8 cellular contexts compared by ENCODE assay signal in the genomic region with DNA sequence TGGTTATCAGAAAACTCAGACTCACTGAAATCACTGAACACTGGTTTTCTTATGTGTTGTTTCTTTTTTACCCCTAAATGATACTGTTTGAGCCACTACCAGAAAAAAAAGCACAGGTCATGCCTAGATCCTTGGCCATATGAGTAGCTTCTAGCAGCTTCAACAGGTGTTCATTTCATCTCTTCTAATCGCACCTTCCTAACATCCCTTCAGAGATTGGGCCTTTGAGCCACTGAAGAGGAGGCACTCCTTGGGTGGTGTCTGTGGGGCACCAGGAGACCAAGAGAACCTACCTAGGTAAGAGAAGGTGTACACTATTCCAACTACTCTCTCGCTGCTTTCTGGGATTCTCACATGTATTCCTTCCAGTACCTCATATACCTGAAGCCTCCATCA. TPM values are rescaled to one million over a fixed set of nuclear protein-coding genes. Genes with fewer than 3 reads are reported as not detected.
DNase-seq lines count a peak whose midpoint lies in the region; TF ChIP-seq lines count a peak whose summit lies in the region.

No MANE protein-coding gene starts in this region.

- H3K27ac ChIP-seq in mesendoderm (ENCODE audit: low read depth, low read length) (peak overlapping the region; percentile 74), tibial nerve (peak overlapping the region; percentile 11 to 96 (median 90))

- H3K4me3 Mint-ChIP-seq in activated naive CD4-positive, alpha-beta T cell treated with anti-CD3 and anti-CD28 coated beads, Interleukin-2, amount 10 ng/mL, durations not matched to agents 7 days and 5 days = peak overlapping the region; percentile 97

- peak overlapping the region; percentile 28 for H3K9ac ChIP-seq in mesendoderm (ENCODE audit: low read length)

- peak overlapping the region; percentile 69 for H3K56ac ChIP-seq in mesendoderm (ENCODE audit: low read length)

- H3K36me3 Mint-ChIP-seq in activated naive CD4-positive, alpha-beta T cell treated with anti-CD3 and anti-CD28 coated beads, Interleukin-2, amount 10 ng/mL, durations not matched to agents 7 days and 5 days = peaks cover 34% of the 10 kb centered on the region

- H3K4me1 Mint-ChIP-seq in activated naive CD4-positive, alpha-beta T cell treated with anti-CD3 and anti-CD28 coated beads, Interleukin-2, amount 10 ng/mL, durations not matched to agents 7 days and 5 days = peaks cover 67% of the 10 kb centered on the region

- no peak for TF ChIP-seq POLR2A in tibial nerve (IDR thresholded peaks at IDR 0.05)

- H3K4me1 ChIP-seq in mesendoderm (ENCODE audit: control insufficient read depth, low read depth, low read length) (peaks cover 39% of the 10 kb centered on the region), tibial nerve (peaks cover 0 to 66% (median 24%) of the 10 kb centered on the region in 4 donors)

- no peaks in the 10 kb centered on the region for H3K27me3 ChIP-seq in mesendoderm (ENCODE audit: insufficient read depth, low read length, poor library complexity)
- no peaks in the 10 kb centered on the region for H3K27me3 ChIP-seq in tibial nerve

- H2BK15ac ChIP-seq in mesendoderm (replicated peaks; ENCODE audit: low read depth) = no peak overlapping the region

- POLR2A ChIA-PET in HEK293T (lab: Yijun Ruan, JAX) = interaction anchor here (0.9 kb wide), 1 partner anchor 10 kb away, joined by 4 read pairs; no protein-coding TSS in a partner anchor

- H3K9me3 ChIP-seq in tibial nerve = no peaks in the 10 kb centered on the region

- H2BK5ac ChIP-seq in mesendoderm (ENCODE audit: low read length) = no peak overlapping the region

- H4K8ac ChIP-seq in mesendoderm (ENCODE audit: low read depth, low read length) = no peak overlapping the region

- no peak overlapping the region for H4K5ac ChIP-seq in mesendoderm (ENCODE audit: low read length)

- H3K4me3 ChIP-seq in astrocyte of the spinal cord (ENCODE audit: low read depth, low read length) = peak overlapping the region; percentile 90
- no peak overlapping the region for H3K4me3 ChIP-seq in mesendoderm (ENCODE audit: low read length)
- peak overlapping the region in 1 of 4 donors; percentile 83 for H3K4me3 ChIP-seq in tibial nerve

- no peaks in the 10 kb centered on the region for H3K9me3 Mint-ChIP-seq in activated naive CD4-positive, alpha-beta T cell treated with anti-CD3 and anti-CD28 coated beads, Interleukin-2, amount 10 ng/mL, durations not matched to agents 7 days and 5 days

- TF ChIP-seq EP300 in tibial nerve (IDR thresholded peaks at IDR 0.05) = no peak

- CTCF ChIA-PET in activated naive CD4-positive, alpha-beta T cell treated with anti-CD3 and anti-CD28 coated beads, Interleukin-2, amount 10 ng/mL, durations not matched to agents 7 days and 5 days (lab: Charles Lee) = interaction anchor here (1.0 to 1.4 kb wide), 4 partner anchors 58 to 532 kb away, joined by 3 to 5 read pairs (median 3); no protein-coding TSS in a partner anchor
- CTCF ChIA-PET in HEK293T (lab: Yijun Ruan, JAX) = no interaction called here

- no peak overlapping the region for H3K4ac ChIP-seq in mesendoderm (ENCODE audit: low read depth, low read length)

- WGBS in mesendoderm (ENCODE audit: extremely low coverage, insufficient coverage, low lambda C conversion rate) = no CpG with 5 or more reads among the region's 2 CpGs
- 86 to 93% methylated on average over 2 of the region's 2 CpGs for WGBS in tibial nerve, 2 donors

- no peak overlapping the region for H2BK120ac ChIP-seq in mesendoderm (ENCODE audit: low read depth, low read length)

- H3K18ac ChIP-seq in mesendoderm (ENCODE audit: low read length) = peak overlapping the region; percentile 47

- H3K4me2 ChIP-seq in mesendoderm (ENCODE audit: low read length) = peak overlapping the region; percentile 45

- peaks cover 28% of the 10 kb centered on the region for H3K79me1 ChIP-seq in mesendoderm (ENCODE audit: low read length)

- in situ Hi-C loops in astrocyte of the spinal cord (cut with HindIII; ENCODE audit: low sequenced_read_pairs) = no loop called here

- H2AK5ac ChIP-seq in mesendoderm (ENCODE audit: low read length) = no peak overlapping the region

- peaks cover 27% of the 10 kb centered on the region for H3K27me3 Mint-ChIP-seq in activated naive CD4-positive, alpha-beta T cell treated with anti-CD3 and anti-CD28 coated beads, Interleukin-2, amount 10 ng/mL, durations not matched to agents 7 days and 5 days

- H3K27ac Mint-ChIP-seq in activated naive CD4-positive, alpha-beta T cell treated with anti-CD3 and anti-CD28 coated beads, Interleukin-2, amount 10 ng/mL, durations not matched to agents 7 days and 5 days = peak overlapping the region; percentile 85

- no peak for DNase-seq in activated naive CD4-positive, alpha-beta T cell treated with anti-CD3 and anti-CD28 coated beads, Interleukin-2, amount 10 ng/mL, durations not matched to agents 7 days and 5 days
- no peak for DNase-seq in activated naive CD4-positive, alpha-beta T cell (lab: John Stamatoyannopoulos, UW)
- no peak for DNase-seq in astrocyte of the spinal cord (ENCODE audit: low read depth, low spot score)
- DNase-seq in mesendoderm = no peak
- DNase-seq in tibial nerve (ENCODE audit: low spot score in 2 of 2) = no peak
- no peak for DNase-seq in RKO (ENCODE audit: low spot score)
- no peak for DNase-seq in HEK293T (ENCODE audit: extremely low spot score)
- no peak for DNase-seq in NCI-H146 treated with DMSO at 0.1 percent for 48 hours (lab: John Stamatoyannopoulos, UW; ENCODE audit: unreplicated experiment)

- H3K23ac ChIP-seq in mesendoderm (ENCODE audit: low read length) = peak overlapping the region; percentile 51

- no peak for TF ChIP-seq CTCF in astrocyte of the spinal cord (IDR thresholded peaks at IDR 0.05; ENCODE audit: low read depth, low read length)
- no peak for TF ChIP-seq CTCF in tibial nerve (IDR thresholded peaks at IDR 0.05)

- H3K79me2 ChIP-seq in mesendoderm (ENCODE audit: control insufficient read depth, insufficient read depth, low read length) = peaks cover 68% of the 10 kb centered on the region

- H3K36me3 ChIP-seq in mesendoderm (ENCODE audit: control insufficient read depth, insufficient read depth, low read length) (peaks cover 6% of the 10 kb centered on the region), tibial nerve (no peaks in the 10 kb centered on the region)

TF ChIP-seq in HEK293T, 16 proteins besides CTCF, POLR2A, EP300 and RAD21:
- no peak for TF ChIP-seq SP1 (IDR thresholded peaks at IDR 0.05)
- no peak for TF ChIP-seq L3MBTL2 (conservative IDR thresholded peaks at IDR 0.05)
- no peak for TF ChIP-seq PKNOX1 (IDR thresholded peaks at IDR 0.05)
- TF ChIP-seq FOXA1 (IDR thresholded peaks at IDR 0.05) = no peak
- TF ChIP-seq CTBP1 (IDR thresholded peaks at IDR 0.05; ENCODE audit: borderline replicate concordance) = no peak
- no peak for TF ChIP-seq FOXM1 (IDR thresholded peaks at IDR 0.05; ENCODE audit: borderline replicate concordance)
- TF ChIP-seq ZNF384 (IDR thresholded peaks at IDR 0.05) = no peak
- TF ChIP-seq BHLHE40 (IDR thresholded peaks at IDR 0.05; ENCODE audit: borderline replicate concordance) = no peak
- no peak for TF ChIP-seq ARNT (IDR thresholded peaks at IDR 0.05)
- no peak for TF ChIP-seq LEF1 (IDR thresholded peaks at IDR 0.05; ENCODE audit: borderline replicate concordance)
- no peak for TF ChIP-seq HDGF (IDR thresholded peaks at IDR 0.05; ENCODE audit: borderline replicate concordance)
- no peak for TF ChIP-seq SUZ12 (IDR thresholded peaks at IDR 0.05)
- no peak for TF ChIP-seq ELF4 (IDR thresholded peaks at IDR 0.05)
- TF ChIP-seq FOXK2 (IDR thresholded peaks at IDR 0.05) = no peak
- TF ChIP-seq TARDBP (IDR thresholded peaks at IDR 0.05) = no peak
- no peak for TF ChIP-seq NFRKB (IDR thresholded peaks at IDR 0.05)

RNA-seq across cellular contexts. Expression of gene HEG1, which starts 2.5 kb away (rescaled TPM):
- polyA plus RNA-seq in mesendoderm (2013, experiment 1 of 2) = 36.8 TPM
- polyA plus RNA-seq in mesendoderm (2013, experiment 2 of 2) = 35.1 TPM
- total RNA-seq in tibial nerve = 10 to 100 TPM; 26.8 to 59.1 (median 42.5) TPM
